ENCODE assay signal across 1 cellular context in the genomic region with DNA sequence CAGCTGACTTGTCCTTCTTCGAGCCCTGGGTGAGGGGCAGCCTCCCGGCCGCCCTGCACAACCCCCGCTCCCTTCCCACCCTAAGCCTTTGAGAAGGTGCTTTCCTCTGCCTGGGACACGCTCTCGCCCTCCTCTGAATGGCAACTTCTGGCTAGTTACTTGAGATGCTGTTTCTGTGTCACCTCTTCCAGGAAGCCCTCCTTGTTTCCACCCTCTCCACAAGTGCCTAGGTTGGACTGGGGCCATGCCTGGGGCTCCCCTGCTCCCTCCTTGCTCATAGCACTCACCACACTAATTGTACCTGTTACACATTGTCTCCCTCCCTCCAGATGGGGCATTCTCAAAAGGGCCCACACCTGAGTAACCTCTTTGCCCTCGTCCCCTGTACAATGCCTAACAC.
TF ChIP-seq lines count a peak whose summit lies in the region.

No MANE protein-coding gene starts in this region.

TF ChIP-seq in K562, 482 proteins besides CTCF, POLR2A, EP300 and RAD21:
- TF ChIP-seq, protein P1, sequence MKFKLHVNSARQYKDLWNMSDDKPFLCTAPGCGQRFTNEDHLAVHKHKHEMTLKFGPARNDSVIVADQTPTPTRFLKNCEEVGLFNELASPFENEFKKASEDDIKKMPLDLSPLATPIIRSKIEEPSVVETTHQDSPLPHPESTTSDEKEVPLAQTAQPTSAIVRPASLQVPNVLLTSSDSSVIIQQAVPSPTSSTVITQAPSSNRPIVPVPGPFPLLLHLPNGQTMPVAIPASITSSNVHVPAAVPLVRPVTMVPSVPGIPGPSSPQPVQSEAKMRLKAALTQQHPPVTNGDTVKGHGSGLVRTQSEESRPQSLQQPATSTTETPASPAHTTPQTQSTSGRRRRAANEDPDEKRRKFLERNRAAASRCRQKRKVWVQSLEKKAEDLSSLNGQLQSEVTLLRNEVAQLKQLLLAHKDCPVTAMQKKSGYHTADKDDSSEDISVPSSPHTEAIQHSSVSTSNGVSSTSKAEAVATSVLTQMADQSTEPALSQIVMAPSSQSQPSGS (CRISPR knock-in tag; IDR thresholded peaks at IDR 0.05): no peak
- TF ChIP-seq ZNF436 (CRISPR knock-in tag; IDR thresholded peaks at IDR 0.05) (0 out of 2 replicates have a peak, but pooled peaks have one; percentile 32), ZFP36 (IDR thresholded peaks at IDR 0.05; ENCODE audit: low read depth, low read length, partially characterized antibody) (peak; percentile 91), HDAC6 (IDR thresholded peaks at IDR 0.05; ENCODE audit: low read depth, low read length) (no peak)
